ENCODE assay signal across 33 cellular contexts in genomic region chr4:2911868-2912267, GRCh38.
"Had no signal": no experiment of that assay in that cellular context is flagged by ENCODE, and none has a peak within 500 bp of the region (broad histone marks: within the 10 kb centered on the region; RNA-seq: fewer than 3 reads in every experiment).

No MANE protein-coding gene starts in this region.

- H3K36me3 ChIP-seq: MG63 had no signal

- H3K4me3 Mint-ChIP-seq: activated CD4-positive, alpha-beta T cell treated with anti-CD3 and anti-CD28 coated beads, Interleukin-2, amount 10 ng/mL, durations not matched to agents 24 days and 14 days; activated naive CD4-positive, alpha-beta T cell treated with anti-CD3 and anti-CD28 coated beads, Interleukin-2, amount 50 U/mL, for 24 hours; activated naive CD8-positive, alpha-beta T cell treated with anti-CD3 and anti-CD28 coated beads, Interleukin-2, amount 50 U/mL, for 24 hours; activated T-cell treated with anti-CD3 and anti-CD28 coated beads, Interleukin-2, amount 50 U/mL, for 72 hours; T-helper 1 cell treated with Interleukin-12 subunit alpha and Interleukin-12 subunit beta and Interleukin-4 antibody, amounts not matched to agents 30 μg/mL and 1 μg/mL, for 36 hours had no signal

- H3K4me1 ChIP-seq: SJSA1 had no signal

- H3K27ac Mint-ChIP-seq: activated CD4-positive, alpha-beta T cell treated with anti-CD3 and anti-CD28 coated beads, Interleukin-2, amount 10 ng/mL, durations not matched to agents 24 days and 14 days; activated naive CD4-positive, alpha-beta T cell treated with anti-CD3 and anti-CD28 coated beads, Interleukin-2, amount 50 U/mL, for 24 hours; activated naive CD8-positive, alpha-beta T cell treated with anti-CD3 and anti-CD28 coated beads, Interleukin-2, amount 50 U/mL, for 24 hours; activated T-cell treated with anti-CD3 and anti-CD28 coated beads, Interleukin-2, amount 50 U/mL, for 72 hours; activated T-helper 2 cell treated with anti-CD3 and anti-CD28 coated beads, Interferon-gamma antibody, Interleukin-2, Interleukin-4, amounts not matched to agents 10 μg/mL and 5 μg/mL and 100 μg/mL, durations not matched to agents 14 hours and 24 hours and 36 hours; T-helper 1 cell treated with Interleukin-12 subunit alpha and Interleukin-12 subunit beta and Interleukin-4 antibody, amounts not matched to agents 30 μg/mL and 1 μg/mL, for 36 hours had no signal

- DNase-seq: activated CD4-positive, alpha-beta T cell treated with anti-CD3 and anti-CD28 coated beads, Interleukin-2, amount 10 ng/mL, durations not matched to agents 24 days and 14 days; activated CD4-positive, alpha-beta T cell treated with anti-CD3 and anti-CD28 coated beads, Interleukin-2, amount 50 U/mL, for 4 hours; activated CD4-positive, CD25-positive, alpha-beta regulatory T cell; activated CD8-positive, alpha-beta memory T cell treated with anti-CD3 and anti-CD28 coated beads, Interleukin-2, amount 50 U/mL, for 4 hours; activated gamma-delta T cell; activated naive CD4-positive, alpha-beta T cell treated with Interleukin-2 at 50 U/mL for 16 hours; activated naive CD8-positive, alpha-beta T cell treated with anti-CD3 and anti-CD28 coated beads, Interleukin-2, amount 50 U/mL, for 24 hours; activated T-cell treated with anti-CD3 and anti-CD28 coated beads for 4 hours; activated T-cell treated with anti-CD3 and anti-CD28 coated beads, Interleukin-2, amount 50 U/mL, for 72 hours; anterior cingulate cortex; brain microvascular endothelial cell; central memory CD4-positive, alpha-beta T cell; Kasumi-1; KG1; MG63; NCI-H1048; NCI-H1105 treated with DMSO at 0.1 percent for 48 hours; NCI-H1436; NCI-H1694; NCI-H1930; NCI-H2081 treated with DMSO at 0.1 percent for 48 hours; NCI-H226; NCI-H446 treated with DMSO at 0.1 percent for 48 hours; NCI-H524 treated with DMSO at 0.1 percent for 48 hours; SHP77 treated with DMSO at 0.1 percent for 48 hours; SK-N-SH; T-helper 9 cell; WERI-Rb-1 had no signal

- H3K9ac ChIP-seq: SK-N-SH had no signal

- ATAC-seq: activated naive CD8-positive, alpha-beta T cell treated with anti-CD3 and anti-CD28 coated beads, Interleukin-2, amount 50 U/mL, for 24 hours; activated T-cell treated with anti-CD3 and anti-CD28 coated beads, Interleukin-2, amount 50 U/mL, for 72 hours; Panc1 had no signal

- H3K27me3 Mint-ChIP-seq: activated CD4-positive, alpha-beta T cell treated with anti-CD3 and anti-CD28 coated beads, Interleukin-2, amount 10 ng/mL, durations not matched to agents 24 days and 14 days; activated naive CD4-positive, alpha-beta T cell treated with anti-CD3 and anti-CD28 coated beads, Interleukin-2, amount 50 U/mL, for 24 hours; activated naive CD8-positive, alpha-beta T cell treated with anti-CD3 and anti-CD28 coated beads, Interleukin-2, amount 50 U/mL, for 24 hours had no signal

- H3K4me2 ChIP-seq: SK-N-SH had no signal

- H3K4me3 ChIP-seq: MG63, SJSA1 had no signal

- H3K9me3 ChIP-seq: MG63, SJSA1, SK-N-SH had no signal

- H3K27me3 ChIP-seq: brain microvascular endothelial cell, MG63, SJSA1 had no signal

- H3K9me3 Mint-ChIP-seq: activated CD4-positive, alpha-beta T cell treated with anti-CD3 and anti-CD28 coated beads, Interleukin-2, amount 10 ng/mL, durations not matched to agents 24 days and 14 days; activated naive CD4-positive, alpha-beta T cell treated with anti-CD3 and anti-CD28 coated beads, Interleukin-2, amount 50 U/mL, for 24 hours; activated naive CD8-positive, alpha-beta T cell treated with anti-CD3 and anti-CD28 coated beads, Interleukin-2, amount 50 U/mL, for 24 hours; activated T-helper 2 cell treated with anti-CD3 and anti-CD28 coated beads, Interferon-gamma antibody, Interleukin-2, Interleukin-4, amounts not matched to agents 10 μg/mL and 5 μg/mL and 100 μg/mL, durations not matched to agents 14 hours and 24 hours and 36 hours; T-helper 1 cell treated with Interleukin-12 subunit alpha and Interleukin-12 subunit beta and Interleukin-4 antibody, amounts not matched to agents 30 μg/mL and 1 μg/mL, for 36 hours had no signal

- H3K27ac ChIP-seq: brain microvascular endothelial cell, SJSA1, WERI-Rb-1 had no signal
